Comparison of ENCODE assay signal across 14 cellular contexts in the genomic region with DNA sequence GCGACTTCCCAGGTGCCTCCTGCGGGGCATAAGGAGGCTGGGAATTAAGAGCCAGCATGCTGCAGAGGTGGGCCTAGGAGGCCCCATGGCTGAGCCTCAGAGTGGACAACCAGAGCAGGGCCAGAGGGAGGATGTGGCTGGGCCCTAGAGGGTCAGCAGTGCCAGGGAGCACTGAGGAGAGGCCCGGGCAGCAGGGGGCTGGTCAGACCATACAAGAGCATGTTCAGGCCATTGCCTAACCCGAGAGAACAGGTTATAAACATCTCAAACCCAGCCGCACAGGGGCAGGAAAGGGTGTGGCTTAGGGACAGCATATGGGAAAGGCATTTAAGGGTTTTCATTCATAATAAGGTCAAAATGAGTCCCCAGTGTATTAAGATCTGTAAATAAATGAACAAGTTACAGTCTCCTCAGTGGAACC. TPM values are rescaled to one million over a fixed set of nuclear protein-coding genes. Genes with fewer than 3 reads are reported as not detected.
DNase-seq lines count a peak whose midpoint lies in the region; TF ChIP-seq lines count a peak whose summit lies in the region.
"Had no signal": no experiment of that assay in that cellular context is flagged by ENCODE, and none has a peak within 500 bp of the region (broad histone marks: within the 10 kb centered on the region; RNA-seq: fewer than 3 reads in every experiment).

No MANE protein-coding gene starts in this region.

- peaks cover 17% of the 10 kb centered on the region for H3K27me3 Mint-ChIP-seq in Calu3 (ENCODE audit: unreplicated experiment)

- no peak overlapping the region for H3K27ac Mint-ChIP-seq in Calu3 (ENCODE audit: unreplicated experiment)

- no TSS peak for BruUV-seq in Calu3 (replicated peaks; lab: Mats Ljungman, UMichigan)

- peak; percentile 80 for DNase-seq in A172 (ENCODE audit: low spot score)
- peak; percentile 40 for DNase-seq in Calu3
- peak; percentile 78 for DNase-seq in RWPE1 (ENCODE audit: low spot score)
- peak; percentile 57 for DNase-seq in fibroblast of gingiva (ENCODE audit: low read depth)
- no peak for DNase-seq in posterior cingulate gyrus
- no peak for DNase-seq in RPMI8226
- no peak for DNase-seq in Kasumi-1 (lab: John Stamatoyannopoulos, UW)
- DNase-seq in HT-29 (ENCODE audit: low spot score) = no peak
- DNase-seq: CD8-positive, alpha-beta memory T cell; central memory CD4-positive, alpha-beta T cell; foreskin melanocyte; lower lobe of right lung; NCI-H187; T-helper 9 cell had no signal

- H3K9me3 Mint-ChIP-seq in Calu3 (ENCODE audit: low read depth, unreplicated experiment) = no peaks in the 10 kb centered on the region
- H3K9me3 Mint-ChIP-seq: CD8-positive, alpha-beta memory T cell had no signal

- TF ChIP-seq CTCF in Calu3 (IDR thresholded peaks at IDR 0.05; ENCODE audit: unreplicated experiment) (no peak), RWPE1 (conservative IDR thresholded peaks at IDR 0.05; ENCODE audit: low read depth) (no peak)

- H3K27ac ChIP-seq in RWPE1 = peak overlapping the region; percentile 80
- H3K27ac ChIP-seq: lower lobe of right lung had no signal

- POLR2A ChIA-PET in RWPE1 (lab: Yijun Ruan, JAX; ENCODE audit: low non-redundant PET) = interaction anchor here (1.2 kb wide), 1 partner anchor 47 kb away, joined by 4 read pairs; no protein-coding TSS in a partner anchor

- CTCF ChIA-PET in Calu3 (lab: Charles Lee) (interaction anchor here (4.8 kb wide), 1 partner anchor 56 kb away, joined by 40 read pairs; no protein-coding TSS in a partner anchor), RWPE1 (lab: Yijun Ruan, JAX) (interaction anchor here (1.1 to 1.2 kb wide), 2 partner anchors 34 to 101 kb away, joined by 4 to 6 read pairs; no protein-coding TSS in a partner anchor)

- H3K36me3 Mint-ChIP-seq in Calu3 (ENCODE audit: insufficient read depth, unreplicated experiment) = peaks cover 9% of the 10 kb centered on the region
- H3K36me3 Mint-ChIP-seq: CD8-positive, alpha-beta memory T cell had no signal

- intact Hi-C loops in Calu3 (cut with micrococcal nuclease; ENCODE audit: unreplicated experiment) (loop anchor here (5.0 kb wide), 1 partner anchor 117 kb away; a partner anchor contains a TSS), posterior cingulate gyrus (cut with DNase I) (loop anchor here (5.0 to 10.0 kb wide), 2 partner anchors 32 to 625 kb away; no protein-coding TSS in a partner anchor)

- no peak overlapping the region for H3K4me3 Mint-ChIP-seq in Calu3 (ENCODE audit: low read depth, unreplicated experiment)
- H3K4me3 Mint-ChIP-seq: CD8-positive, alpha-beta memory T cell had no signal

- peaks cover 74% of the 10 kb centered on the region for H3K4me1 Mint-ChIP-seq in Calu3 (ENCODE audit: low read depth, unreplicated experiment)

RNA-seq across cellular contexts. Expression of a gene that starts 51.1 kb away (rescaled TPM):
- 41.9 and 45.0 TPM in 2 replicates for total RNA-seq in A172 (2014; rRNA removed; shearing (Covaris generic))
- total RNA-seq in Calu3 (2022) = 11.4 and 12.2 TPM in 2 replicates
- 53.3 and 53.7 TPM in 2 replicates for total RNA-seq in HT-29 (2014; rRNA removed; shearing (Covaris generic))

Comparison
In these comparisons a context has a peak if more than half of its experiments do, and no peak if none do; other contexts are left out.
1. DNase-seq: peak in A172 (single experiment), Calu3 (single experiment), RWPE1 (single experiment) and fibroblast of gingiva (single experiment); none in posterior cingulate gyrus (0 of 10), RPMI8226 (single experiment), Kasumi-1 (0 of 2) and HT-29 (single experiment).